ENCODE assay signal across 16 cellular contexts in genomic region chr19:4570423-4570822, GRCh38. TPM values are rescaled to one million over a fixed set of nuclear protein-coding genes. Genes with fewer than 3 reads are reported as not detected.
DNase-seq lines count a peak whose midpoint lies in the region; ATAC-seq and TF ChIP-seq lines count a peak whose summit lies in the region.
"Had no signal": no experiment of that assay in that cellular context is flagged by ENCODE, and none has a peak within 500 bp of the region (broad histone marks: within the 10 kb centered on the region; RNA-seq: fewer than 3 reads in every experiment).

No MANE protein-coding gene starts in this region.

- peaks cover 5% of the 10 kb centered on the region; the same call in 1 of the 2 replicates for H3K9me1 ChIP-seq in IMR-90 (ENCODE audit: insufficient read depth, low read length)

- H3K79me2 ChIP-seq in mesendoderm (ENCODE audit: control insufficient read depth, insufficient read depth, low read length), result no peaks in the 10 kb centered on the region

- no peaks in the 10 kb centered on the region for H3K36me3 Mint-ChIP-seq in endodermal cell (ENCODE audit: low read depth)
- H3K36me3 Mint-ChIP-seq: CD14-positive monocyte; CD8-positive, alpha-beta T cell had no signal

- in situ Hi-C loops in IMR-90 (cut with MboI; ENCODE audit: low sequenced_read_pairs), result no loop called here

- no peak overlapping the region for H3K4me3 Mint-ChIP-seq in endodermal cell
- H3K4me3 Mint-ChIP-seq: CD8-positive, alpha-beta T cell had no signal

- H3K18ac ChIP-seq in IMR-90 (ENCODE audit: low read depth, low read length), result no peak overlapping the region
- no peak overlapping the region for H3K18ac ChIP-seq in mesendoderm (ENCODE audit: low read length)

- H3K27me3 ChIP-seq in IMR-90 (ENCODE audit: control insufficient read depth, insufficient read depth, low read length) (no peaks in the 10 kb centered on the region), endodermal cell (ENCODE audit: control insufficient read depth, insufficient read depth, low read length, poor library complexity, severe bottlenecking) (no peaks in the 10 kb centered on the region), mesendoderm (ENCODE audit: insufficient read depth, low read length, poor library complexity) (no peaks in the 10 kb centered on the region)

- BruUV-seq in IMR-90 (replicated peaks; lab: Mats Ljungman, UMichigan), result no TSS peak

- peaks cover 8% of the 10 kb centered on the region for H3K4me1 Mint-ChIP-seq in endodermal cell

- CTCF ChIA-PET in IMR-90 (lab: Yijun Ruan, JAX), result no interaction called here

- H3K9me3 ChIP-seq in IMR-90 (ENCODE audit: control insufficient read depth, insufficient read depth, low read length) (no peaks in the 10 kb centered on the region), endodermal cell (ENCODE audit: control insufficient read depth, low read length) (no peaks in the 10 kb centered on the region)

- H3K56ac ChIP-seq in IMR-90 (ENCODE audit: extremely low read depth, insufficient read depth, low read length) (no peak overlapping the region), mesendoderm (ENCODE audit: low read length) (no peak overlapping the region)

- H3K27me3 Mint-ChIP-seq in endodermal cell (ENCODE audit: insufficient read depth), result peaks cover 3% of the 10 kb centered on the region

- TF ChIP-seq POLR2A in IMR-90 (IDR thresholded peaks at IDR 0.05; ENCODE audit: low read depth, low read length), result no peak

- H3K27ac Mint-ChIP-seq in endodermal cell, result peak overlapping the region; percentile 40
- H3K27ac Mint-ChIP-seq: CD8-positive, alpha-beta T cell had no signal

- H4K8ac ChIP-seq in IMR-90 (ENCODE audit: low read depth in 2 of 2, low read length in 2 of 2) (no peak overlapping the region), mesendoderm (ENCODE audit: low read depth, low read length) (no peak overlapping the region)

- H3K27ac ChIP-seq in IMR-90 (ENCODE audit: insufficient read depth, low read length) (no peak overlapping the region), endodermal cell (ENCODE audit: low read depth, low read length) (no peak overlapping the region), mesendoderm (ENCODE audit: low read depth, low read length) (no peak overlapping the region)
- H3K27ac ChIP-seq: HL-60 had no signal

- H3K9me3 Mint-ChIP-seq in endodermal cell, result no peaks in the 10 kb centered on the region
- H3K9me3 Mint-ChIP-seq: CD8-positive, alpha-beta T cell had no signal

- TF ChIP-seq RAD21 in IMR-90 (IDR thresholded peaks at IDR 0.05; ENCODE audit: low read length), result no peak

- H2BK5ac ChIP-seq in IMR-90 (ENCODE audit: low read depth, low read length, poor library complexity, severe bottlenecking) (no peak overlapping the region), mesendoderm (ENCODE audit: low read length) (no peak overlapping the region)

- TF ChIP-seq CTCF in IMR-90 (conservative IDR thresholded peaks at IDR 0.05; ENCODE audit: low read depth, low read length), result no peak
- no peak for TF ChIP-seq CTCF in endodermal cell (conservative IDR thresholded peaks at IDR 0.05)

- no peaks in the 10 kb centered on the region for H4K20me1 ChIP-seq in IMR-90 (ENCODE audit: insufficient read depth, low read length)

- no peak overlapping the region for H2AFZ ChIP-seq in IMR-90 (replicated peaks; ENCODE audit: low read length, poor library complexity)

- POLR2A ChIA-PET in IMR-90 (lab: Charles Lee; ENCODE audit: unreplicated experiment), result no interaction called here

- H3K14ac ChIP-seq in IMR-90 (replicated peaks; ENCODE audit: low read depth, low read length), result no peak overlapping the region

- no peak overlapping the region for H4K5ac ChIP-seq in IMR-90 (ENCODE audit: low read depth, low read length)
- no peak overlapping the region for H4K5ac ChIP-seq in mesendoderm (ENCODE audit: low read length)

- intact Hi-C loops in IMR-90 (cut with micrococcal nuclease), result no loop called here

- H3K23ac ChIP-seq in IMR-90 (ENCODE audit: low read depth, low read length) (no peak overlapping the region), mesendoderm (ENCODE audit: low read length) (peak overlapping the region; percentile 66)

- no peak overlapping the region for H4K91ac ChIP-seq in IMR-90 (ENCODE audit: insufficient read depth, low read depth, low read length)

- H3K36me3 ChIP-seq in IMR-90 (ENCODE audit: control insufficient read depth, insufficient read depth, low read length) (no peaks in the 10 kb centered on the region), endodermal cell (ENCODE audit: control insufficient read depth, insufficient read depth, low read length) (no peaks in the 10 kb centered on the region), mesendoderm (ENCODE audit: control insufficient read depth, insufficient read depth, low read length) (no peaks in the 10 kb centered on the region)

- no peaks in the 10 kb centered on the region for H3K79me1 ChIP-seq in IMR-90 (ENCODE audit: low read depth in 1 of 2, low read length in 2 of 2)
- H3K79me1 ChIP-seq in mesendoderm (ENCODE audit: low read length), result no peaks in the 10 kb centered on the region

- H3K4me3 ChIP-seq in IMR-90 (ENCODE audit: insufficient read depth, low read depth, low read length), result no peak overlapping the region
- no peak overlapping the region for H3K4me3 ChIP-seq in endodermal cell (ENCODE audit: low read length)
- no peak overlapping the region for H3K4me3 ChIP-seq in mesendoderm (ENCODE audit: low read length)

- H2BK120ac ChIP-seq in IMR-90 (ENCODE audit: low read depth, low read length) (no peak overlapping the region), mesendoderm (ENCODE audit: low read depth, low read length) (no peak overlapping the region)

- ATAC-seq in IMR-90 (ENCODE audit: low read depth), result no peak
- ATAC-seq: CD8-positive, alpha-beta T cell had no signal

- WGBS in IMR-90 (ENCODE audit: extremely low coverage in 2 of 2, insufficient read length in 1 of 2), 2 experiments, result 85% methylated on average over 3 of the region's 12 CpGs; no CpG with 5 or more reads in 1 of the 2 experiments
- 93 to 94% methylated on average over 11 to 12 of the region's 12 CpGs for WGBS in endodermal cell (ENCODE audit: insufficient coverage in 1 of 2, insufficient read length in 1 of 2), 2 experiments
- no CpG with 5 or more reads among the region's 12 CpGs for WGBS in mesendoderm (ENCODE audit: extremely low coverage, insufficient coverage, low lambda C conversion rate)

- H3K4ac ChIP-seq in IMR-90 (ENCODE audit: low read depth, low read length), result no peak overlapping the region
- no peak overlapping the region for H3K4ac ChIP-seq in mesendoderm (ENCODE audit: low read depth, low read length)

- H2AK9ac ChIP-seq in IMR-90 (replicated peaks; ENCODE audit: low read depth, low read length, poor library complexity), result no peak overlapping the region

- H3K9ac ChIP-seq in IMR-90 (ENCODE audit: low read depth, low read length) (no peak overlapping the region), endodermal cell (ENCODE audit: extremely low read depth, low read length, poor library complexity, severe bottlenecking) (no peak overlapping the region), mesendoderm (ENCODE audit: low read length) (no peak overlapping the region)

- DNase-seq in IMR-90 (no peak), endodermal cell (no peak), mesendoderm (no peak), iPS-NIHi7 (ENCODE audit: extremely low spot score) (no peak), AG08395 (ENCODE audit: low spot score) (no peak), NCI-H1092 treated with DMSO at 0.1 percent for 48 hours (lab: John Stamatoyannopoulos, UW) (no peak), Ammon's horn (ENCODE audit: low spot score) (no peak)
- DNase-seq: CD8-positive, alpha-beta T cell; COR-L47; DMS153; DND-41; GF-D8; HCEC 1CT had no signal

- 0 out of 2 replicates have a peak overlapping the region, but pooled peaks have one; percentile 21 for H2AK5ac ChIP-seq in IMR-90 (ENCODE audit: low read depth, low read length)
- H2AK5ac ChIP-seq in mesendoderm (ENCODE audit: low read length), result no peak overlapping the region

- H3K4me2 ChIP-seq in IMR-90 (ENCODE audit: low read depth, low read length) (no peak overlapping the region), mesendoderm (ENCODE audit: low read length) (no peak overlapping the region)

- dilution Hi-C loops in IMR-90 (cut with HindIII; ENCODE audit: low sequenced_read_pairs, unreplicated experiment), result no loop called here

- peaks cover 6% of the 10 kb centered on the region for H3K4me1 ChIP-seq in IMR-90 (ENCODE audit: control insufficient read depth, insufficient read depth, low read length)
- H3K4me1 ChIP-seq in endodermal cell (ENCODE audit: control insufficient read depth, insufficient read depth, low read length), result peaks cover 6% of the 10 kb centered on the region
- H3K4me1 ChIP-seq in mesendoderm (ENCODE audit: control insufficient read depth, low read depth, low read length), result peaks cover 2% of the 10 kb centered on the region

- H2BK15ac ChIP-seq in IMR-90 (ENCODE audit: low read depth, low read length) (no peak overlapping the region), mesendoderm (replicated peaks; ENCODE audit: low read depth) (no peak overlapping the region)

- no peak overlapping the region for H2BK20ac ChIP-seq in IMR-90 (ENCODE audit: low read depth, low read length)

RNA-seq across cellular contexts. Expression of gene SEMA6B, which starts 10.9 kb away (rescaled TPM):
- total RNA-seq in IMR-90 (2012; rRNA removed) (0.18 and 0.28 TPM in 2 replicates), endodermal cell (10 to 100 TPM; 28.9 to 67.8 TPM)
- polyA plus RNA-seq in IMR-90 (2012; rRNA removed), result 0.72 and 0.73 TPM in 2 replicates
- polyA plus RNA-seq in IMR-90 (2012; cell fraction: cytosol; rRNA removed), result 0.63 and 1.6 TPM in 2 replicates
- 0.31 and 0.55 TPM in 2 replicates for polyA plus RNA-seq in IMR-90 (2012; cell fraction: nucleus; rRNA removed; ENCODE audit: low replicate concordance)
- 26.9 TPM for polyA plus RNA-seq in endodermal cell (2013, experiment 1 of 2)
- polyA plus RNA-seq in endodermal cell (2013, experiment 2 of 2), result 24.3 TPM
- polyA plus RNA-seq in mesendoderm (2013, experiment 1 of 2), result 6.6 TPM
- polyA plus RNA-seq in mesendoderm (2013, experiment 2 of 2), result 6.7 TPM

RNA-seq across cellular contexts. Expression of gene LRG1, which starts 30.6 kb away (rescaled TPM):
- not detected in 2 replicates for total RNA-seq in IMR-90 (2012; rRNA removed)
- 0.03 TPM in 1 of 2 replicates, not detected in the other for polyA plus RNA-seq in IMR-90 (2012; rRNA removed)
- 0.01 and 0.07 TPM in 2 replicates for polyA plus RNA-seq in IMR-90 (2012; cell fraction: cytosol; rRNA removed)
- not detected in 2 replicates for polyA plus RNA-seq in IMR-90 (2012; cell fraction: nucleus; rRNA removed; ENCODE audit: low replicate concordance)
- total RNA-seq in endodermal cell, result 1 to 10 TPM in 1 of 2 donors, under 1 TPM in 1; 0.86 to 1.4 TPM
- polyA plus RNA-seq in endodermal cell (2013, experiment 1 of 2), result 0.21 TPM
- polyA plus RNA-seq in endodermal cell (2013, experiment 2 of 2), result 0.75 TPM
- 0.59 TPM for polyA plus RNA-seq in mesendoderm (2013, experiment 1 of 2)
- polyA plus RNA-seq in mesendoderm (2013, experiment 2 of 2), result 0.42 TPM
- total RNA-seq: CD8-positive, alpha-beta T cell had no signal

RNA-seq across cellular contexts. Expression of gene PLIN5, which starts 35.4 kb away (rescaled TPM):
- not detected in 2 replicates for total RNA-seq in IMR-90 (2012; rRNA removed)
- polyA plus RNA-seq in IMR-90 (2012; rRNA removed), result not detected in 2 replicates
- 0.03 and 0.05 TPM in 2 replicates for polyA plus RNA-seq in IMR-90 (2012; cell fraction: cytosol; rRNA removed)
- polyA plus RNA-seq in IMR-90 (2012; cell fraction: nucleus; rRNA removed; ENCODE audit: low replicate concordance), result 0.36 and 0.41 TPM in 2 replicates
- total RNA-seq in endodermal cell, result 1 to 10 TPM; 3.7 to 3.9 TPM
- 2.4 TPM for polyA plus RNA-seq in endodermal cell (2013, experiment 1 of 2)
- polyA plus RNA-seq in endodermal cell (2013, experiment 2 of 2), result 2.2 TPM
- polyA plus RNA-seq in mesendoderm (2013, experiment 1 of 2), result 0.14 TPM
- 0.24 TPM for polyA plus RNA-seq in mesendoderm (2013, experiment 2 of 2)
- polyA plus RNA-seq: BJ had no signal

RNA-seq across cellular contexts. Expression of gene PLIN4, which starts 52.1 kb away (rescaled TPM):
- total RNA-seq in IMR-90 (2012; rRNA removed) (under 0.01 TPM in 2 replicates), endodermal cell (under 1 TPM; 0.33 to 0.66 TPM)
- polyA plus RNA-seq in IMR-90 (2012; rRNA removed), result 0.07 and 0.09 TPM in 2 replicates
- 0.09 and 0.10 TPM in 2 replicates for polyA plus RNA-seq in IMR-90 (2012; cell fraction: cytosol; rRNA removed)
- 0.09 and 0.20 TPM in 2 replicates for polyA plus RNA-seq in IMR-90 (2012; cell fraction: nucleus; rRNA removed; ENCODE audit: low replicate concordance)
- polyA plus RNA-seq in endodermal cell (2013, experiment 1 of 2), result 0.18 TPM
- polyA plus RNA-seq in endodermal cell (2013, experiment 2 of 2), result 0.12 TPM
- polyA plus RNA-seq in mesendoderm (2013, experiment 1 of 2), result 0.01 TPM
- polyA plus RNA-seq in mesendoderm (2013, experiment 2 of 2), result 0.04 TPM

Comparison
In these comparisons a context has a peak if more than half of its experiments do, and no peak if none do; other contexts are left out.
1. RNA of gene SEMA6B, which starts 10.9 kb away (total RNA-seq): 28.9 to 67.8 TPM in endodermal cell; 0.18 to 0.28 TPM in IMR-90; every median in the first group is over 10 times any median in the second.